Comparison of ENCODE assay signal across 1 cellular context in genomic region chr7:479115-479947, GRCh38.
TF ChIP-seq lines count a peak whose summit lies in the region.

No MANE protein-coding gene starts in this region.

TF ChIP-seq in HepG2, 621 proteins besides CTCF, POLR2A, EP300 and RAD21 (continued from another document):
- TF ChIP-seq ZNF275 (CRISPR knock-in tag; IDR thresholded peaks at IDR 0.05; ENCODE audit: borderline replicate concordance) (no peak), PCBP2 (optimal IDR thresholded peaks at IDR 0.05; ENCODE audit: low read depth, low read length, poor library complexity, severe bottlenecking) (peak; percentile 85)
